Comparison of ENCODE assay signal across 28 cellular contexts in genomic region chr15:79656151-79656797, GRCh38.
"Had no signal": no experiment of that assay in that cellular context is flagged by ENCODE, and none has a peak within 500 bp of the region (broad histone marks: within the 10 kb centered on the region; RNA-seq: fewer than 3 reads in every experiment).

No MANE protein-coding gene starts in this region.

- H3K4me2 ChIP-seq: smooth muscle cell had no signal

- H3K4me3 ChIP-seq: esophagus squamous epithelium, heart right ventricle, lung, pancreas, smooth muscle cell, thyroid gland, vagina had no signal

- H3K4me1 ChIP-seq: esophagus squamous epithelium, heart right ventricle, pancreas, thyroid gland, vagina had no signal

- H3K27ac ChIP-seq: esophagus squamous epithelium, heart right ventricle, pancreas, thyroid gland, vagina had no signal

- H3K27me3 ChIP-seq: pancreas, thyroid gland, vagina had no signal

- ATAC-seq: effector memory CD8-positive, alpha-beta T cell; heart right ventricle; left colon; left ventricle myocardium superior; natural killer cell; pancreas; sciatic nerve; stimulated activated naive CD8-positive, alpha-beta T cell treated with anti-CD3 and anti-CD28 coated beads, Interleukin-15, amount 100 ng/mL, for 72 hours had no signal

- H3K36me3 ChIP-seq: esophagus squamous epithelium, heart right ventricle, pancreas, thyroid gland, vagina had no signal

- DNase-seq: cortex of kidney; effector memory CD8-positive, alpha-beta T cell; erythroblast; esophagus squamous epithelium; foreskin melanocyte; glutamatergic neuron; heart right ventricle; hippocampal formation; islet precursor cell; kidney glomerular epithelial cell; left colon; left ventricle myocardium superior; natural killer cell; occipital lobe; pancreas; stimulated activated CD4-positive, alpha-beta T cell treated with anti-CD3 and anti-CD28 coated beads, Interleukin-12 subunit alpha, Interleukin-12 subunit beta, amount 100 ng/mL, for 4 hours; stimulated activated CD4-positive, alpha-beta T cell treated with anti-CD3 and anti-CD28 coated beads, Interleukin-1b, Interleukin-23, amount 100 ng/mL, for 48 hours; stimulated activated CD4-positive, alpha-beta T cell treated with anti-CD3 and anti-CD28 coated beads, Interleukin-4, amount 100 ng/mL, for 1 hour; stimulated activated CD8-positive, alpha-beta memory T cell treated with anti-CD3 and anti-CD28 coated beads, Interleukin-4, amount 100 ng/mL, for 48 hours; stimulated activated naive CD4-positive, alpha-beta T cell; stimulated activated naive CD8-positive, alpha-beta T cell treated with anti-CD3 and anti-CD28 coated beads, Interleukin-15, amount 100 ng/mL, for 72 hours; thyroid gland; trophoblast cell had no signal

- H3K9me3 ChIP-seq: esophagus squamous epithelium, pancreas, thyroid gland, vagina had no signal

- FAIRE-seq: endometrium, pancreas had no signal
